18 cellular contexts compared by ENCODE assay signal in the genomic region with DNA sequence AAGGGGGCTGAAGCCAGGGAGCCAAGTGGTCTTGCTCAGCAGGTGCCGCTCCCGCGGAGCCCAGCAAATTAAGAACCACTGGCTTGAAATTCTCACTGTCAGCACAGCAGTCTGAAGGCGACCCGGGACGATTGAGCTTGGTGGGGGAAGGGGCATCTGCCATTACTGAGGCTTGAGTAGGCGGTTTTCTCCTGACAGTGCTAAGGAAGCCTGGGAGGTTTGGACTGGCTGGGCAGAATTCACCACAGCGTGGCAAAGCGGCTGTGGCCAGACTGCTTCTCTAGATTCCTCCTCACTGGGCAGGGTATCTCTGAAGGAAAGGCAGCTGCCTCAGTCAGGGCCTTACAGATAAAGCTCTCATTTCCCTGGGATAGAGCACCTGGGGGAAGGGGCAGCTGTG. TPM values are rescaled to one million over a fixed set of nuclear protein-coding genes. Genes with fewer than 3 reads are reported as not detected.
A peak's percentile ranks its signal among the peaks of the same experiment; 100 is the strongest.
DNase-seq lines count a peak whose midpoint lies in the region; ATAC-seq, FAIRE-seq and TF ChIP-seq lines count a peak whose summit lies in the region.
"Had no signal": no experiment of that assay in that cellular context is flagged by ENCODE, and none has a peak within 500 bp of the region (broad histone marks: within the 10 kb centered on the region; RNA-seq: fewer than 3 reads in every experiment).

No MANE protein-coding gene starts in this region.

- ATAC-seq in HG02870 (IDR thresholded peaks at IDR 0.05; ENCODE audit: unreplicated experiment): no peak
- ATAC-seq: GM12878 had no signal

- no peak overlapping the region for H3K27ac Mint-ChIP-seq in neural progenitor cell
- H3K27ac Mint-ChIP-seq: CD4-positive, CD25-positive, alpha-beta regulatory T cell; CD8-positive, alpha-beta memory T cell had no signal

- FAIRE-seq in D721Med (lab: Jason Lieb, UNC): no peak
- FAIRE-seq: A204.1, GM12878 had no signal

- DNase-seq in WERI-Rb-1: no peak
- DNase-seq in neural progenitor cell (ENCODE audit: low spot score): peak; percentile 29
- DNase-seq in mesenteric fat pad (ENCODE audit: low spot score): no peak
- no peak for DNase-seq in D721Med (ENCODE audit: insufficient read length, low spot score)
- DNase-seq: ACHN; BE2C; C1 segment of cervical spinal cord; CD4-positive, CD25-positive, alpha-beta regulatory T cell; CD8-positive, alpha-beta memory T cell; COR-L47; DMS153; KG1 had no signal

- no peaks in the 10 kb centered on the region for H3K36me3 Mint-ChIP-seq in neural progenitor cell
- H3K36me3 Mint-ChIP-seq: CD4-positive, CD25-positive, alpha-beta regulatory T cell; CD8-positive, alpha-beta memory T cell had no signal

- H3K9me3 ChIP-seq in HEK293 (ENCODE audit: control insufficient read depth, insufficient read depth, low read depth, low read length) (no peaks in the 10 kb centered on the region), WERI-Rb-1 (ENCODE audit: severe bottlenecking) (no peaks in the 10 kb centered on the region), neural progenitor cell (ENCODE audit: low read depth) (no peaks in the 10 kb centered on the region)
- H3K9me3 ChIP-seq: BE2C, HAP-1 had no signal

- H3K27ac ChIP-seq in HEK293 (ENCODE audit: extremely low read depth, low read depth, low read length) (no peak overlapping the region), WERI-Rb-1 (no peak overlapping the region), neural progenitor cell (no peak overlapping the region)

- no peak overlapping the region for H3K4me3 Mint-ChIP-seq in neural progenitor cell
- H3K4me3 Mint-ChIP-seq: CD4-positive, CD25-positive, alpha-beta regulatory T cell; CD8-positive, alpha-beta memory T cell had no signal

- no peaks in the 10 kb centered on the region for H3K27me3 ChIP-seq in WERI-Rb-1 (ENCODE audit: insufficient read depth, low read depth, severe bottlenecking)
- no peaks in the 10 kb centered on the region for H3K27me3 ChIP-seq in neural progenitor cell
- H3K27me3 ChIP-seq: BE2C had no signal

- POLR2A ChIA-PET in HEK293 (lab: Yijun Ruan, JAX): no interaction called here

- H3K79me2 ChIP-seq in neural progenitor cell (ENCODE audit: low read depth): no peaks in the 10 kb centered on the region

- no peaks in the 10 kb centered on the region for H3K9me3 Mint-ChIP-seq in neural progenitor cell

- H3K4me3 ChIP-seq in HEK293 (ENCODE audit: low read depth, low read length) (no peak overlapping the region), WERI-Rb-1 (ENCODE audit: low read depth, low read length) (peak overlapping the region; percentile 29), neural progenitor cell (no peak overlapping the region)
- H3K4me3 ChIP-seq: GM12878, HAP-1 had no signal

- peak overlapping the region; percentile 27 for H3K4me2 ChIP-seq in neural progenitor cell

- H3K9ac ChIP-seq in neural progenitor cell: no peak overlapping the region

- H4K20me1 ChIP-seq in neural progenitor cell (ENCODE audit: low read depth): no peaks in the 10 kb centered on the region

- H3F3A ChIP-seq in neural progenitor cell (ENCODE audit: low read depth): no peaks in the 10 kb centered on the region

- peaks cover 4% of the 10 kb centered on the region for H3K27me3 Mint-ChIP-seq in neural progenitor cell (ENCODE audit: insufficient read depth, low read depth)
- H3K27me3 Mint-ChIP-seq: CD4-positive, CD25-positive, alpha-beta regulatory T cell; CD8-positive, alpha-beta memory T cell had no signal

- TF ChIP-seq CTCF in HEK293 (tag by site-specific recombination; IDR thresholded peaks at IDR 0.05): no peak
- TF ChIP-seq CTCF in WERI-Rb-1 (IDR thresholded peaks at IDR 0.05; ENCODE audit: low read depth, low read length): no peak
- no peak for TF ChIP-seq CTCF in neural progenitor cell (IDR thresholded peaks at IDR 0.05)
- TF ChIP-seq CTCF in D721Med (IDR thresholded peaks at IDR 0.05; ENCODE audit: insufficient read depth, missing control alignments): no peak

- no peaks in the 10 kb centered on the region for H3K4me1 ChIP-seq in HEK293 (ENCODE audit: control insufficient read depth, insufficient read depth, low read length)
- H3K4me1 ChIP-seq in neural progenitor cell: peaks cover 8% of the 10 kb centered on the region
- H3K4me1 ChIP-seq: BE2C, HAP-1 had no signal

- CTCF ChIA-PET in HEK293 (lab: Yijun Ruan, JAX): no interaction called here

- H3K4me1 Mint-ChIP-seq in neural progenitor cell: no peaks in the 10 kb centered on the region
- H3K4me1 Mint-ChIP-seq: CD4-positive, CD25-positive, alpha-beta regulatory T cell; CD8-positive, alpha-beta memory T cell had no signal

- peak overlapping the region; percentile 29 for H2AFZ ChIP-seq in neural progenitor cell (replicated peaks)

- H3K36me3 ChIP-seq in HEK293 (ENCODE audit: control insufficient read depth in 2 of 2, insufficient read depth in 1 of 2, low read length in 2 of 2): no peaks in the 10 kb centered on the region
- no peaks in the 10 kb centered on the region for H3K36me3 ChIP-seq in WERI-Rb-1
- H3K36me3 ChIP-seq in neural progenitor cell: no peaks in the 10 kb centered on the region
- H3K36me3 ChIP-seq: BE2C, HAP-1 had no signal

TF ChIP-seq in HEK293, 187 proteins besides CTCF, POLR2A, EP300 and RAD21:
- no peak for TF ChIP-seq ZNF549 (tag by site-specific recombination; IDR thresholded peaks at IDR 0.05)
- TF ChIP-seq ZIC2 (tag by site-specific recombination; IDR thresholded peaks at IDR 0.05): peak; percentile 23; the same call in 1 of the 2 replicates
- no peak for TF ChIP-seq ZNF16 (tag by site-specific recombination; IDR thresholded peaks at IDR 0.05; ENCODE audit: low read depth)
- TF ChIP-seq ZNF704 (tag by site-specific recombination; IDR thresholded peaks at IDR 0.05): no peak

RNA-seq across cellular contexts. Expression of gene GPR149, which starts 57.0 kb away (rescaled TPM):
- total RNA-seq in neural progenitor cell (ENCODE audit: low replicate concordance) (not detected in 2 replicates), mesenteric fat pad (not detected)
- total RNA-seq: CD4-positive, CD25-positive, alpha-beta regulatory T cell; CD8-positive, alpha-beta memory T cell; GM12878; H4 had no signal
